Comparison of ENCODE assay signal across 14 cellular contexts in the genomic region with DNA sequence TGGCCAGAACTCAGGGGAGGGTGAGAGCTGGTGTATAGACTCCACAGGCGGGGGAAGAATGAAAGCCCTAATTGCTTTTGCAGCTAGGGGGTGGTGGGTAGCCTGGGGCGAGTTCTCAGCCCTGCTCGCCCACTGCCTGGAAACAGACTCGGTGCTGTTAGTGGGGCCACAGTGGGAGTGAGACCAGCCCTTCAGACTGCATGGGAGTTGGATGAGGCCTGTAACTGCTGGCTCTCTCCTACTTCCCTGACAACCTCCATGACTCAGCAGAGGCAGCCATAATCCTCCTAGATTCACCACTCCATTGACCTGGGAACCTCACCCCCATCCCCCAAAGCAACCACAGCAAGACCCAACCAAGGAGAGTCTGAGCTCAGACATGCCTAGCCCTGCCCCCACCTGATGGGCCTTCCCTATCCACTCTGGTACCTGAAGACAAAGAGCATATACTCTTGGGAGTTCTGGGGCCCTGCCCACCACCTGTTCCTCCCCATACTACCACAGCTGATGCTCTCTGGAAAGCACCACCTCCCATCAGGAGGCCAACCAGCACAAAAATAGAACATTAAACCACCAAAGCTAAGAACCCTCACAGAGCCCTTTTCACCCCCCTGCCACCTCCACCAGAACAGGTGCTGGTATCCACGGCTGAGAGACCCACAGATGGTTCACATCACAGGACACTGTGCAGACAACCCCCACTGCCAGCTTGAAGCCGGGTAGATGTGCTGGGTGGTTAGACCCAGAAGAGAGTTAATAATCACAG.
DNase-seq lines count a peak whose midpoint lies in the region; ATAC-seq and TF ChIP-seq lines count a peak whose summit lies in the region.
"Had no signal": no experiment of that assay in that cellular context is flagged by ENCODE, and none has a peak within 500 bp of the region (broad histone marks: within the 10 kb centered on the region; RNA-seq: fewer than 3 reads in every experiment).

No MANE protein-coding gene starts in this region.

- CTCF ChIA-PET in naive thymus-derived CD4-positive, alpha-beta T cell (lab: Charles Lee): interaction anchor here (0.6 kb wide), 1 partner anchor 937 kb away, joined by 4 read pairs; no protein-coding TSS in a partner anchor

- peak; percentile 59 for ATAC-seq in GM18517 (IDR thresholded peaks at IDR 0.05; ENCODE audit: unreplicated experiment)
- ATAC-seq in HG02588 (IDR thresholded peaks at IDR 0.05; ENCODE audit: unreplicated experiment): peak; percentile 45
- ATAC-seq in naive thymus-derived CD4-positive, alpha-beta T cell: no peak
- ATAC-seq: CD8-positive, alpha-beta T cell had no signal

- TF ChIP-seq CTCF in osteocyte (IDR thresholded peaks at IDR 0.05): no peak

- H3K27me3 ChIP-seq in naive thymus-derived CD4-positive, alpha-beta T cell (ENCODE audit: control insufficient read depth in 2 of 2, insufficient read depth in 2 of 2, low read length in 2 of 2): no peaks in the 10 kb centered on the region

- H3K4me1 ChIP-seq in naive thymus-derived CD4-positive, alpha-beta T cell (ENCODE audit: control insufficient read depth in 2 of 2, insufficient read depth in 2 of 2, low read length in 2 of 2): no peaks in the 10 kb centered on the region

- H3K36me3 Mint-ChIP-seq in naive thymus-derived CD4-positive, alpha-beta T cell: peaks cover 9 to 45% (median 31%) of the 10 kb centered on the region in 5 donors
- H3K36me3 Mint-ChIP-seq in osteocyte (ENCODE audit: unreplicated experiment): peaks cover 1% of the 10 kb centered on the region

- peaks cover 0 to 20% (median 6%) of the 10 kb centered on the region in 11 donors for H3K9me3 Mint-ChIP-seq in naive thymus-derived CD4-positive, alpha-beta T cell
- no peaks in the 10 kb centered on the region for H3K9me3 Mint-ChIP-seq in osteocyte (ENCODE audit: unreplicated experiment)

- H3K4me3 ChIP-seq in naive thymus-derived CD4-positive, alpha-beta T cell (ENCODE audit: low read length): no peak overlapping the region

- peak; percentile 70 for DNase-seq in NAMALWA (ENCODE audit: low spot score)
- peak; percentile 27 for DNase-seq in glomerular visceral epithelial cell (ENCODE audit: extremely low spot score)
- DNase-seq in naive thymus-derived CD4-positive, alpha-beta T cell: no peak
- DNase-seq in activated gamma-delta T cell treated with Interleukin-2 at 50 U/mL for 16 hours: no peak
- DNase-seq in osteocyte (ENCODE audit: extremely low spot score, unreplicated experiment): no peak
- DNase-seq in NCI-H187 (lab: John Stamatoyannopoulos, UW): no peak
- DNase-seq: CD8-positive, alpha-beta T cell; hypothalamus; KG1; posterior cingulate gyrus; stimulated activated CD4-positive, alpha-beta T cell treated with anti-CD3 and anti-CD28 coated beads, Interleukin-2, amount 100 ng/mL, for 24 hours; stimulated activated naive CD4-positive, alpha-beta T cell treated with Interleukin-2 at 50 U/mL for 16 hours had no signal

- no peak overlapping the region for H3K27ac ChIP-seq in naive thymus-derived CD4-positive, alpha-beta T cell (ENCODE audit: low read depth, low read length)

- no peaks in the 10 kb centered on the region for H3K36me3 ChIP-seq in naive thymus-derived CD4-positive, alpha-beta T cell (ENCODE audit: control insufficient read depth in 2 of 3, insufficient read depth in 3 of 3, low read length in 3 of 3)

- intact Hi-C loops in naive thymus-derived CD4-positive, alpha-beta T cell (cut with micrococcal nuclease): no loop called here

- POLR2A ChIA-PET in naive thymus-derived CD4-positive, alpha-beta T cell (lab: Charles Lee): no interaction called here

- peaks cover 0 to 5% (median 4%) of the 10 kb centered on the region in 7 donors for H3K4me1 Mint-ChIP-seq in naive thymus-derived CD4-positive, alpha-beta T cell
- H3K4me1 Mint-ChIP-seq in osteocyte (ENCODE audit: unreplicated experiment): peaks cover 4% of the 10 kb centered on the region

- H3K4me3 Mint-ChIP-seq in naive thymus-derived CD4-positive, alpha-beta T cell: no peak overlapping the region
- no peak overlapping the region for H3K4me3 Mint-ChIP-seq in osteocyte (ENCODE audit: unreplicated experiment)
- H3K4me3 Mint-ChIP-seq: CD8-positive, alpha-beta T cell had no signal

- no peaks in the 10 kb centered on the region for H3K9me3 ChIP-seq in naive thymus-derived CD4-positive, alpha-beta T cell (ENCODE audit: control insufficient read depth in 2 of 3, low read length in 3 of 3)

- no peaks in the 10 kb centered on the region for H3K27me3 Mint-ChIP-seq in naive thymus-derived CD4-positive, alpha-beta T cell
- no peaks in the 10 kb centered on the region for H3K27me3 Mint-ChIP-seq in osteocyte (ENCODE audit: unreplicated experiment)

- peak overlapping the region in 1 of 9 donors; percentile 2 for H3K27ac Mint-ChIP-seq in naive thymus-derived CD4-positive, alpha-beta T cell
- H3K27ac Mint-ChIP-seq in osteocyte (ENCODE audit: unreplicated experiment): no peak overlapping the region
- H3K27ac Mint-ChIP-seq: CD8-positive, alpha-beta T cell had no signal

Comparison
In these comparisons a context has a peak if more than half of its experiments do, and no peak if none do; other contexts are left out.
1. DNase-seq: peak in NAMALWA (single experiment) and glomerular visceral epithelial cell (single experiment); none in naive thymus-derived CD4-positive, alpha-beta T cell (0 of 9), activated gamma-delta T cell treated with Interleukin-2 at 50 U/mL for 16 hours (single experiment), osteocyte (single experiment) and NCI-H187 (0 of 2).